Comparison of ENCODE assay signal across 1 cellular context in genomic region chr7:135147899-135148721, GRCh38.
A peak's percentile ranks its signal among the peaks of the same experiment; 100 is the strongest.
TF ChIP-seq lines count a peak whose summit lies in the region.

Gene TMEM140, plus strand, starts transcription at chr7:135148072. Its CDS starts 16,370 bp downstream, at chr7:135164442.

TF ChIP-seq in GM12878, 131 proteins besides CTCF, POLR2A, EP300 and RAD21 (continued from another document):
- TF ChIP-seq MYB (IDR thresholded peaks at IDR 0.05; ENCODE audit: borderline replicate concordance, low read depth, low read length) (no peak), YY1 (IDR thresholded peaks at IDR 0.05; ENCODE audit: low read depth, low read length) (peak; percentile 53), TCF3 (IDR thresholded peaks at IDR 0.05; ENCODE audit: borderline replicate concordance, insufficient read depth, low read depth, low read length) (0 out of 2 replicates have a peak, but pooled peaks have one; percentile 9), LARP7 (IDR thresholded peaks at IDR 0.05) (no peak), IKZF2 (IDR thresholded peaks at IDR 0.05) (peak; percentile 60 to 73), USF1 (IDR thresholded peaks at IDR 0.05; ENCODE audit: borderline replicate concordance, extremely low read length, insufficient read depth, low read depth, low read length) (no peak), TAF1 (IDR thresholded peaks at IDR 0.05; ENCODE audit: borderline replicate concordance, low read depth, low read length) (peak; percentile 85), STAT1 (conservative IDR thresholded peaks at IDR 0.05) (0 out of 2 replicates have a peak, but pooled peaks have one; percentile 30), MTA2 (IDR thresholded peaks at IDR 0.05; ENCODE audit: low read depth) (peak; percentile 57), ZNF24 (IDR thresholded peaks at IDR 0.05) (peak; percentile 58; the same call in 1 of the 2 replicates), KLF5 (IDR thresholded peaks at IDR 0.05; ENCODE audit: partially characterized antibody) (peak; percentile 81), PKNOX1 (IDR thresholded peaks at IDR 0.05) (peak; percentile 46; the same call in 1 of the 2 replicates), KAT2A (conservative IDR thresholded peaks at IDR 0.05; ENCODE audit: control insufficient read depth, low read depth, low read length) (no peak)
TF ChIP-seq in GM12878: peak in this region for 57.
